ENCODE assay signal across 12 cellular contexts in the genomic region with DNA sequence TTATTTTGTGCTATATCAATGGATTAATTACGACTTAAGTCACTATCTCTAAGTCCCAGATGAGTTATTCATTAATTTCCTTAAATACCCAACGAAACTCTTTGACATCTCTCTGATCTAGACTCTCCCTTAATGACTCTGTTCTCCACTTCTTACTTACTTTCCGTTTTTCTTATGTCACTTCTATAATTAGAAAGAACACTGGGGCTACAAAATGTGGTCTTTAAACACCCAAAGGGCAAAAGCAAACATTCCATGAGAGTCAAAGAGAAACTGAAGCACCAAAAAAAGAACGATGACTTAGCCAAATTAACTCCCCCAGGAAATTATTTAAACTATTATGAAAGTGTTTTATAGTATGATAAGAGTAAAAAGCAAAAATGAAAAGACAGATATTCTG.
DNase-seq lines count a peak whose midpoint lies in the region; ATAC-seq and TF ChIP-seq lines count a peak whose summit lies in the region.
"Had no signal": no experiment of that assay in that cellular context is flagged by ENCODE, and none has a peak within 500 bp of the region (broad histone marks: within the 10 kb centered on the region; RNA-seq: fewer than 3 reads in every experiment).

No MANE protein-coding gene starts in this region.

- no peaks in the 10 kb centered on the region for H3K9me3 ChIP-seq in osteoblast (ENCODE audit: low read depth, low read length)
- H3K9me3 ChIP-seq: right atrium auricular region had no signal

- no peaks in the 10 kb centered on the region for H3K36me3 ChIP-seq in osteoblast (ENCODE audit: insufficient read depth, low read length)
- H3K36me3 ChIP-seq: right atrium auricular region, tibial artery had no signal

- TF ChIP-seq CTCF in osteoblast (IDR thresholded peaks at IDR 0.05; ENCODE audit: extremely low read depth, low read depth, low read length), result no peak

- H3K4me3 ChIP-seq in osteoblast (ENCODE audit: insufficient read depth, low read length), result no peak overlapping the region
- H3K4me3 ChIP-seq: right atrium auricular region, tibial artery had no signal

- no peaks in the 10 kb centered on the region for H3K27me3 ChIP-seq in osteoblast (ENCODE audit: insufficient read depth, low read length)
- H3K27me3 ChIP-seq: right atrium auricular region, tibial artery had no signal

- no peak overlapping the region for H3K4me2 ChIP-seq in osteoblast (ENCODE audit: insufficient read depth, low read length)

- DNase-seq in osteoblast (ENCODE audit: insufficient read length, low spot score, missing footprints), result peak; percentile 5
- no peak for DNase-seq in KG1 (lab: John Stamatoyannopoulos, UW)
- DNase-seq in stimulated activated CD4-positive, alpha-beta T cell treated with anti-CD3 and anti-CD28 coated beads, Interleukin-4, amount 100 ng/mL, for 4 hours, result no peak
- DNase-seq in glomerular visceral epithelial cell (ENCODE audit: extremely low spot score), result no peak
- no peak for DNase-seq in NCI-H2029 (lab: John Stamatoyannopoulos, UW)
- DNase-seq: activated T-cell treated with anti-CD3 and anti-CD28 coated beads for 4 hours, NCI-H2107, tibial artery had no signal

- H2AFZ ChIP-seq in osteoblast (ENCODE audit: low read length), result no peak overlapping the region

- H4K20me1 ChIP-seq in osteoblast (ENCODE audit: insufficient read depth, low read length), result no peaks in the 10 kb centered on the region

- peak; percentile 88 for ATAC-seq in GM18519 (IDR thresholded peaks at IDR 0.05; ENCODE audit: low FRiP score, unreplicated experiment)
- ATAC-seq in HG02571 (IDR thresholded peaks at IDR 0.05; ENCODE audit: unreplicated experiment), result peak; percentile 66
- peak; percentile 83 for ATAC-seq in HG03442 (IDR thresholded peaks at IDR 0.05; ENCODE audit: unreplicated experiment)

- H3K79me2 ChIP-seq in osteoblast (ENCODE audit: insufficient read depth, low read length), result no peaks in the 10 kb centered on the region

- no peaks in the 10 kb centered on the region for H3K4me1 ChIP-seq in osteoblast (ENCODE audit: insufficient read depth, low read length)

- H3K27ac ChIP-seq in osteoblast (ENCODE audit: low read depth, low read length), result no peak overlapping the region
- H3K27ac ChIP-seq: right atrium auricular region had no signal
